ENCODE assay signal across 30 cellular contexts in genomic region chr5:54004697-54005096, GRCh38.
"Had no signal": no experiment of that assay in that cellular context is flagged by ENCODE, and none has a peak within 500 bp of the region (broad histone marks: within the 10 kb centered on the region; RNA-seq: fewer than 3 reads in every experiment).

No MANE protein-coding gene starts in this region.

- H3K27me3 ChIP-seq: ascending aorta, breast epithelium, cardiac muscle cell, colonic mucosa had no signal

- H3K36me3 ChIP-seq: ascending aorta, breast epithelium, cardiac muscle cell, colonic mucosa had no signal

- H3K27ac Mint-ChIP-seq: activated CD8-positive, alpha-beta memory T cell treated with anti-CD3 and anti-CD28 coated beads, Interleukin-2, amount 10 ng/mL, durations not matched to agents 7 days and 5 days; activated CD8-positive, alpha-beta T cell treated with anti-CD3 and anti-CD28 coated beads, Interleukin-2, amount 10 ng/mL, durations not matched to agents 7 days and 5 days; activated naive CD4-positive, alpha-beta T cell treated with anti-CD3 and anti-CD28 coated beads for 36 hours; activated naive CD4-positive, alpha-beta T cell treated with anti-CD3 and anti-CD28 coated beads, Interleukin-2, amount 50 U/mL, for 24 hours; activated naive CD8-positive, alpha-beta T cell treated with anti-CD3 and anti-CD28 coated beads, Interleukin-2, amount 10 ng/mL, durations not matched to agents 7 days and 5 days; activated T-helper 1 cell treated with anti-CD3 and anti-CD28 coated beads, Interleukin-12 subunit alpha, Interleukin-12 subunit beta, Interleukin-2, Interleukin-4 antibody, amounts not matched to agents 30 ng/mL and 10 ng/mL and 1 ng/mL, durations not matched to agents 14 hours and 24 hours and 36 hours; activated T-helper 2 cell treated with anti-CD3 and anti-CD28 coated beads, Interferon-gamma antibody, Interleukin-2, Interleukin-4, amounts not matched to agents 10 μg/mL and 5 μg/mL and 100 μg/mL, durations not matched to agents 14 hours and 24 hours and 36 hours; brain had no signal

- ATAC-seq: activated CD8-positive, alpha-beta memory T cell treated with anti-CD3 and anti-CD28 coated beads, Interleukin-2, amount 10 ng/mL, durations not matched to agents 7 days and 5 days; activated CD8-positive, alpha-beta T cell treated with anti-CD3 and anti-CD28 coated beads, Interleukin-2, amount 10 ng/mL, durations not matched to agents 7 days and 5 days; esophagus mucosa had no signal

- H3K4me1 Mint-ChIP-seq: activated CD8-positive, alpha-beta memory T cell treated with anti-CD3 and anti-CD28 coated beads, Interleukin-2, amount 10 ng/mL, durations not matched to agents 7 days and 5 days; activated naive CD4-positive, alpha-beta T cell treated with anti-CD3 and anti-CD28 coated beads, Interleukin-2, amount 50 U/mL, for 24 hours; activated naive CD8-positive, alpha-beta T cell treated with anti-CD3 and anti-CD28 coated beads, Interleukin-2, amount 10 ng/mL, durations not matched to agents 7 days and 5 days had no signal

- H3K4me1 ChIP-seq: ascending aorta, breast epithelium, colonic mucosa had no signal

- H3K4me3 ChIP-seq: ascending aorta, breast epithelium, cardiac muscle cell, colonic mucosa had no signal

- H3K27me3 Mint-ChIP-seq: activated CD8-positive, alpha-beta memory T cell treated with anti-CD3 and anti-CD28 coated beads, Interleukin-2, amount 10 ng/mL, durations not matched to agents 7 days and 5 days; activated naive CD4-positive, alpha-beta T cell treated with anti-CD3 and anti-CD28 coated beads, Interleukin-2, amount 50 U/mL, for 24 hours; activated naive CD8-positive, alpha-beta T cell treated with anti-CD3 and anti-CD28 coated beads, Interleukin-2, amount 10 ng/mL, durations not matched to agents 7 days and 5 days had no signal

- H3K4me3 Mint-ChIP-seq: activated CD8-positive, alpha-beta memory T cell treated with anti-CD3 and anti-CD28 coated beads, Interleukin-2, amount 10 ng/mL, durations not matched to agents 7 days and 5 days; activated CD8-positive, alpha-beta T cell treated with anti-CD3 and anti-CD28 coated beads, Interleukin-2, amount 10 ng/mL, durations not matched to agents 7 days and 5 days; activated naive CD4-positive, alpha-beta T cell treated with anti-CD3 and anti-CD28 coated beads for 36 hours; activated naive CD4-positive, alpha-beta T cell treated with anti-CD3 and anti-CD28 coated beads, Interleukin-2, amount 50 U/mL, for 24 hours; activated naive CD8-positive, alpha-beta T cell treated with anti-CD3 and anti-CD28 coated beads, Interleukin-2, amount 10 ng/mL, durations not matched to agents 7 days and 5 days; activated T-helper 1 cell treated with anti-CD3 and anti-CD28 coated beads, Interleukin-12 subunit alpha, Interleukin-12 subunit beta, Interleukin-2, Interleukin-4 antibody, amounts not matched to agents 30 ng/mL and 10 ng/mL and 1 ng/mL, durations not matched to agents 14 hours and 24 hours and 36 hours; brain had no signal

- H3K36me3 Mint-ChIP-seq: activated CD8-positive, alpha-beta memory T cell treated with anti-CD3 and anti-CD28 coated beads, Interleukin-2, amount 10 ng/mL, durations not matched to agents 7 days and 5 days; activated naive CD8-positive, alpha-beta T cell treated with anti-CD3 and anti-CD28 coated beads, Interleukin-2, amount 10 ng/mL, durations not matched to agents 7 days and 5 days; brain had no signal

- FAIRE-seq: endometrium, frontal cortex had no signal

- H3K9me3 ChIP-seq: ascending aorta, breast epithelium, colonic mucosa had no signal

- H3K27ac ChIP-seq: ascending aorta, breast epithelium, cardiac muscle cell, colonic mucosa had no signal

- H3K9me3 Mint-ChIP-seq: activated naive CD4-positive, alpha-beta T cell treated with anti-CD3 and anti-CD28 coated beads for 36 hours; activated naive CD8-positive, alpha-beta T cell treated with anti-CD3 and anti-CD28 coated beads, Interleukin-2, amount 10 ng/mL, durations not matched to agents 7 days and 5 days; activated T-helper 1 cell treated with anti-CD3 and anti-CD28 coated beads, Interleukin-12 subunit alpha, Interleukin-12 subunit beta, Interleukin-2, Interleukin-4 antibody, amounts not matched to agents 30 ng/mL and 10 ng/mL and 1 ng/mL, durations not matched to agents 14 hours and 24 hours and 36 hours; activated T-helper 2 cell treated with anti-CD3 and anti-CD28 coated beads, Interferon-gamma antibody, Interleukin-2, Interleukin-4, amounts not matched to agents 10 μg/mL and 5 μg/mL and 100 μg/mL, durations not matched to agents 14 hours and 24 hours and 36 hours; brain had no signal

- DNase-seq: activated CD4-positive, alpha-beta T cell treated with anti-CD3 and anti-CD28 coated beads for 4 hours; activated CD4-positive, alpha-beta T cell treated with anti-CD3 and anti-CD28 coated beads, Interleukin-2, amount 50 U/mL, for 1 hour; activated CD4-positive, alpha-beta T cell treated with anti-CD3 and anti-CD28 coated beads, Interleukin-2, amount 50 U/mL, for 48 hours; activated CD4-positive, CD25-positive, alpha-beta regulatory T cell; activated CD4-positive, CD25-positive, alpha-beta regulatory T cell treated with anti-CD3 and anti-CD28 coated beads, Interleukin-2, amount 50 U/mL, for 72 hours; activated CD8-positive, alpha-beta memory T cell treated with anti-CD3 and anti-CD28 coated beads, Interleukin-2, amount 10 ng/mL, durations not matched to agents 7 days and 5 days; activated CD8-positive, alpha-beta memory T cell treated with anti-CD3 and anti-CD28 coated beads, Interleukin-2, amount 50 U/mL, for 4 hours; activated CD8-positive, alpha-beta T cell treated with anti-CD3 and anti-CD28 coated beads, Interleukin-2, amount 10 ng/mL, durations not matched to agents 7 days and 5 days; activated effector memory CD4-positive, alpha-beta T cell treated with anti-CD3 and anti-CD28 coated beads, Interleukin-2, amount 50 U/mL, for 16 hours; activated naive CD4-positive, alpha-beta T cell treated with anti-CD3 and anti-CD28 coated beads for 36 hours; activated naive CD8-positive, alpha-beta T cell treated with anti-CD3 and anti-CD28 coated beads, Interleukin-2, amount 10 ng/mL, durations not matched to agents 7 days and 5 days; activated T-cell treated with anti-CD3 and anti-CD28 coated beads, Interleukin-2, amount 50 U/mL, for 1 hour; activated T-cell treated with anti-CD3 and anti-CD28 coated beads, Interleukin-2, amount 50 U/mL, for 48 hours; central memory CD4-positive, alpha-beta T cell; cerebellar nuclear complex; colonic mucosa; effector CD8-positive, alpha-beta T cell; foreskin fibroblast; head of caudate nucleus; T-helper 2 cell had no signal
